ENCODE assay signal across 15 cellular contexts in genomic region chrX:30302957-30303356, GRCh38. TPM values are rescaled to one million over a fixed set of nuclear protein-coding genes. Genes with fewer than 3 reads are reported as not detected.
DNase-seq lines count a peak whose midpoint lies in the region; ATAC-seq, FAIRE-seq and TF ChIP-seq lines count a peak whose summit lies in the region.
"Had no signal": no experiment of that assay in that cellular context is flagged by ENCODE, and none has a peak within 500 bp of the region (broad histone marks: within the 10 kb centered on the region; RNA-seq: fewer than 3 reads in every experiment).

No MANE protein-coding gene starts in this region.

- DNase-seq in Right ventricle myocardium inferior (ENCODE audit: missing footprints) (no peak), right atrium auricular region (ENCODE audit: low spot score) (no peak), K562 (ENCODE audit: extremely low read depth in 1 of 4, low spot score in 3 of 4) (no peak), kidney tubule cell (ENCODE audit: low spot score) (peak; percentile 35), GDM1 (lab: John Stamatoyannopoulos, UW) (no peak), GM19238 (ENCODE audit: insufficient read length, low spot score) (no peak), type B pancreatic cell (ENCODE audit: extremely low spot score, unreplicated experiment) (no peak)
- DNase-seq: activated T-cell treated with anti-CD3 and anti-CD28 coated beads, Interleukin-2, amount 50 U/mL, for 4 hours; brain microvascular endothelial cell; HCEC 1CT; stimulated activated naive CD8-positive, alpha-beta T cell treated with anti-CD3 and anti-CD28 coated beads, Interleukin-15, Interleukin-2, amounts not matched to agents 100 U/mL and 50 U/mL, for 24 hours had no signal

- CTCF ChIA-PET in K562 (lab: Yijun Ruan, JAX; ENCODE audit: low intra/inter-chr PET ratio): no interaction called here

- POLR2A ChIA-PET in K562 (lab: Yijun Ruan, JAX): no interaction called here

- H2AFZ ChIP-seq in K562 (ENCODE audit: low read depth, low read length): no peak overlapping the region

- TF ChIP-seq EP300 in K562 (IDR thresholded peaks at IDR 0.05; ENCODE audit: low read length): no peak

- H3K4me3 Mint-ChIP-seq in type B pancreatic cell: no peak overlapping the region
- H3K4me3 Mint-ChIP-seq: activated T-cell treated with anti-CD3 and anti-CD28 coated beads, Interleukin-2, amount 50 U/mL, for 4 hours; neural crest cell had no signal

- no peak overlapping the region for H3K9ac ChIP-seq in K562 (ENCODE audit: insufficient read depth in 1 of 2, low read depth in 2 of 2, low read length in 2 of 2)

- intact Hi-C loops in Right ventricle myocardium inferior (cut with DNase I) (no loop called here), K562 (cut with micrococcal nuclease) (no loop called here)

- H4K20me1 ChIP-seq in K562 (replicated peaks; ENCODE audit: control insufficient read depth, insufficient read depth, low read length): no peaks in the 10 kb centered on the region

- 0% methylated on average over 4 of the region's 6 CpGs for WGBS in K562 (ENCODE audit: insufficient coverage, low coverage, missing lambda C conversion rate)

- in situ Hi-C loops in K562 (cut with MboI): no loop called here

- no peak overlapping the region for H3K27ac ChIP-seq in right atrium auricular region
- H3K27ac ChIP-seq in K562 (ENCODE audit: extremely low read depth, low read depth, low read length): no peak overlapping the region
- H3K27ac ChIP-seq: brain microvascular endothelial cell had no signal

- TF ChIP-seq CTCF in right atrium auricular region (IDR thresholded peaks at IDR 0.05): no peak
- TF ChIP-seq CTCF in K562 (IDR thresholded peaks at IDR 0.05 in 2 of 3, conservative IDR thresholded peaks at IDR 0.05 in 1 of 3; ENCODE audit: insufficient read depth in 2 of 3, low read depth in 1 of 3, low read length in 3 of 3): no peak
- TF ChIP-seq CTCF in type B pancreatic cell (conservative IDR thresholded peaks at IDR 0.05): no peak

- H3K27ac Mint-ChIP-seq in type B pancreatic cell: no peak overlapping the region

- no peak for TF ChIP-seq POLR2A in K562 (conservative IDR thresholded peaks at IDR 0.05)

- H3K4me1 Mint-ChIP-seq in type B pancreatic cell (ENCODE audit: unreplicated experiment): peaks cover 29% of the 10 kb centered on the region

- no peaks in the 10 kb centered on the region for H3K36me3 Mint-ChIP-seq in type B pancreatic cell

- H3K79me2 ChIP-seq in K562 (ENCODE audit: control insufficient read depth, insufficient read depth, low read length): no peaks in the 10 kb centered on the region

- FAIRE-seq in K562 (lab: Jason Lieb, UNC): no peak
- FAIRE-seq: endothelial cell of umbilical vein had no signal

- no peaks in the 10 kb centered on the region for H3K9me3 ChIP-seq in right atrium auricular region
- H3K9me3 ChIP-seq in K562 (replicated peaks; ENCODE audit: control insufficient read depth, insufficient read depth, low read depth, low read length): no peaks in the 10 kb centered on the region

- H3K36me3 ChIP-seq in right atrium auricular region (no peaks in the 10 kb centered on the region), K562 (ENCODE audit: control insufficient read depth, insufficient read depth, low read length) (no peaks in the 10 kb centered on the region)
- H3K36me3 ChIP-seq: brain microvascular endothelial cell had no signal

- H3K4me1 ChIP-seq in right atrium auricular region (no peaks in the 10 kb centered on the region), K562 (replicated peaks in 1 of 2; ENCODE audit: control insufficient read depth in 2 of 2, insufficient read depth in 2 of 2, low read length in 2 of 2) (no peaks in the 10 kb centered on the region)

- peaks cover 17% of the 10 kb centered on the region for H3K27me3 Mint-ChIP-seq in type B pancreatic cell

- ATAC-seq in Right ventricle myocardium inferior (peak; percentile 56), K562 (no peak), HG03571 (IDR thresholded peaks at IDR 0.05; ENCODE audit: unreplicated experiment) (no peak)
- ATAC-seq: activated T-cell treated with anti-CD3 and anti-CD28 coated beads, Interleukin-2, amount 50 U/mL, for 4 hours; Panc1; stimulated activated naive CD8-positive, alpha-beta T cell treated with anti-CD3 and anti-CD28 coated beads, Interleukin-15, Interleukin-2, amounts not matched to agents 100 U/mL and 50 U/mL, for 24 hours had no signal

- no peaks in the 10 kb centered on the region for H3K9me1 ChIP-seq in K562 (ENCODE audit: control insufficient read depth, insufficient read depth, low read length)

- H3K9me3 Mint-ChIP-seq in type B pancreatic cell: no peaks in the 10 kb centered on the region
- H3K9me3 Mint-ChIP-seq: activated T-cell treated with anti-CD3 and anti-CD28 coated beads, Interleukin-2, amount 50 U/mL, for 4 hours; neural crest cell had no signal

- peaks cover 0 to 2% of the 10 kb centered on the region in 2 donors for H3K27me3 ChIP-seq in right atrium auricular region
- peaks cover 0 to 2% of the 10 kb centered on the region in 2 experiments; a peak in 2 of 5 replicates for H3K27me3 ChIP-seq in K562 (ENCODE audit: control insufficient read depth in 2 of 2, insufficient read depth in 2 of 2, low read length in 2 of 2)
- H3K27me3 ChIP-seq: brain microvascular endothelial cell had no signal

- BruUV-seq in K562 (replicated peaks; lab: Mats Ljungman, UMichigan): no TSS peak

- H3K4me3 ChIP-seq in right atrium auricular region: no peak overlapping the region
- no peak overlapping the region for H3K4me3 ChIP-seq in K562

- no peak for TF ChIP-seq RAD21 in K562 (CRISPR knock-in tag; conservative IDR thresholded peaks at IDR 0.05 in 1 of 2, IDR thresholded peaks at IDR 0.05 in 1 of 2)

- no peak overlapping the region for H3K4me2 ChIP-seq in K562 (ENCODE audit: insufficient read depth, low read length)

TF ChIP-seq in K562, 482 proteins besides CTCF, POLR2A, EP300 and RAD21 (continues in another document):
- TF ChIP-seq ASH1L (IDR thresholded peaks at IDR 0.05; ENCODE audit: borderline replicate concordance, low read depth, partially characterized antibody): no peak
- peak; percentile 79 for TF ChIP-seq BHLHE40 (IDR thresholded peaks at IDR 0.05; ENCODE audit: low read length)
- TF ChIP-seq ZNF766 (CRISPR knock-in tag; conservative IDR thresholded peaks at IDR 0.05): no peak
- TF ChIP-seq EHMT2 (IDR thresholded peaks at IDR 0.05): no peak

RNA-seq across cellular contexts. Expression of gene NR0B1, which starts 6.2 kb away (rescaled TPM):
- not detected for total RNA-seq in Right ventricle myocardium inferior
- not detected for total RNA-seq in right atrium auricular region
- not detected in 2 replicates for total RNA-seq in K562 (2011; cell fraction: chromatin; rRNA removed; ENCODE audit: low replicate concordance)
- not detected in 2 replicates for total RNA-seq in K562 (2011; cell fraction: nucleolus; rRNA removed)
- total RNA-seq in K562 (2011; cell fraction: nucleoplasm; rRNA removed): not detected in 2 replicates
- total RNA-seq in K562 (2014; rRNA removed): not detected in 2 replicates
- total RNA-seq in K562 (2014; rRNA removed; fragmentation: Illumina TruSeq; extraction: Trizol): not detected in 2 replicates
- not detected in 2 replicates for total RNA-seq in K562 (2015; rRNA removed; fragmentation: Illumina TruSeq; extraction: Trizol)
- not detected in 2 replicates for total RNA-seq in K562 (2021)
- polyA plus RNA-seq in K562 (2011; rRNA removed): not detected in 2 replicates
- polyA plus RNA-seq in K562 (2011; cell fraction: cytosol; rRNA removed): not detected in 2 replicates
- not detected in 2 replicates for polyA plus RNA-seq in K562 (2011; cell fraction: nucleus; rRNA removed)
- polyA plus RNA-seq in K562 (2012): not detected in 2 replicates
- polyA plus RNA-seq in K562 (2014; fragmentation: Illumina TruSeq; extraction: Trizol): not detected in 2 replicates
- not detected for polyA plus RNA-seq in K562 (2014; fragmentation: Nextera tagmentation; extraction: Ambion mirVana)
- polyA plus RNA-seq in K562 (2014; rRNA removed): not detected in 2 replicates
- not detected in 2 replicates for polyA minus RNA-seq in K562 (2011; rRNA and poly(A)+ RNA removed)
- polyA minus RNA-seq in K562 (2011; cell fraction: cytosol; rRNA and poly(A)+ RNA removed): not detected in 2 replicates
- not detected in 2 replicates for polyA minus RNA-seq in K562 (2011; cell fraction: nucleus; rRNA and poly(A)+ RNA removed)
- total RNA-seq in type B pancreatic cell (ENCODE audit: low replicate concordance): 12.7 and 14.1 TPM in 2 replicates
- total RNA-seq: activated T-cell treated with anti-CD3 and anti-CD28 coated beads, Interleukin-2, amount 50 U/mL, for 4 hours; endothelial cell of umbilical vein; neural crest cell had no signal
- polyA plus RNA-seq: endothelial cell of umbilical vein had no signal

RNA-seq across cellular contexts. Expression of gene MAGEB1, which starts 56.0 kb away (rescaled TPM):
- total RNA-seq in Right ventricle myocardium inferior (not detected), right atrium auricular region (not detected), K562 (2014; rRNA removed) (43.4 and 44.5 TPM in 2 replicates), K562 (2014; rRNA removed; fragmentation: Illumina TruSeq; extraction: Trizol) (42.9 and 43.3 TPM in 2 replicates), K562 (2015; rRNA removed; fragmentation: Illumina TruSeq; extraction: Trizol) (35.7 and 37.3 TPM in 2 replicates), K562 (2021) (32.6 and 32.8 TPM in 2 replicates), type B pancreatic cell (ENCODE audit: low replicate concordance) (not detected in 2 replicates)
- 10.4 and 14.1 TPM in 2 replicates for total RNA-seq in K562 (2011; cell fraction: chromatin; rRNA removed; ENCODE audit: low replicate concordance)
- 12.2 and 16.2 TPM in 2 replicates for total RNA-seq in K562 (2011; cell fraction: nucleolus; rRNA removed)
- total RNA-seq in K562 (2011; cell fraction: nucleoplasm; rRNA removed): 9.5 and 15.0 TPM in 2 replicates
- polyA plus RNA-seq in K562 (2011; rRNA removed) (14.2 and 37.4 TPM in 2 replicates), K562 (2014; fragmentation: Illumina TruSeq; extraction: Trizol) (65.4 and 68.7 TPM in 2 replicates), K562 (2014; fragmentation: Nextera tagmentation; extraction: Ambion mirVana) (100 to 1,000 TPM in 1 of 2 experiments, 10 to 100 TPM in 1; 90.0 to 100 TPM), K562 (2014; rRNA removed) (54.8 and 55.6 TPM in 2 replicates)
- 17.6 and 31.5 TPM in 2 replicates for polyA plus RNA-seq in K562 (2011; cell fraction: cytosol; rRNA removed)
- polyA plus RNA-seq in K562 (2011; cell fraction: nucleus; rRNA removed): 5.7 and 10.3 TPM in 2 replicates
- polyA plus RNA-seq in K562 (2012): 33.4 and 34.9 TPM in 2 replicates
- polyA minus RNA-seq in K562 (2011; rRNA and poly(A)+ RNA removed): 9.4 and 23.4 TPM in 2 replicates
- 4.5 and 9.1 TPM in 2 replicates for polyA minus RNA-seq in K562 (2011; cell fraction: cytosol; rRNA and poly(A)+ RNA removed)
- polyA minus RNA-seq in K562 (2011; cell fraction: nucleus; rRNA and poly(A)+ RNA removed): 4.8 and 5.5 TPM in 2 replicates
- total RNA-seq: activated T-cell treated with anti-CD3 and anti-CD28 coated beads, Interleukin-2, amount 50 U/mL, for 4 hours; endothelial cell of umbilical vein; neural crest cell had no signal
- polyA plus RNA-seq: endothelial cell of umbilical vein had no signal

Comparison
In these comparisons a context has a peak if more than half of its experiments do, and no peak if none do; other contexts are left out.
1. RNA of gene NR0B1, which starts 6.2 kb away (total RNA-seq): 12.7 to 14.1 TPM in type B pancreatic cell; not detected in Right ventricle myocardium inferior (single experiment), not detected in right atrium auricular region and not detected in K562; every median in the first group is over 10 times any median in the second.
2. RNA of gene MAGEB1, which starts 56.0 kb away (total RNA-seq): 9.5 to 44.5 TPM in K562; not detected in Right ventricle myocardium inferior (single experiment), not detected in right atrium auricular region and not detected in type B pancreatic cell; every median in the first group is over 10 times any median in the second.